Comparison of ENCODE assay signal across 8 cellular contexts in genomic region chr16:2009302-2009711, GRCh38. TPM values are rescaled to one million over a fixed set of nuclear protein-coding genes. Genes with fewer than 3 reads are reported as not detected.
DNase-seq lines count a peak whose midpoint lies in the region; ATAC-seq and TF ChIP-seq lines count a peak whose summit lies in the region.

No MANE protein-coding gene starts in this region.

- H3K4me1 ChIP-seq in Loucy (ENCODE audit: insufficient read depth, low read length, poor library complexity, severe bottlenecking) (peaks cover 10% of the 10 kb centered on the region), colonic mucosa (peaks cover 26% of the 10 kb centered on the region), muscle layer of colon (ENCODE audit: insufficient read depth, low read length) (peaks cover 40% of the 10 kb centered on the region)

- H3K79me2 ChIP-seq in Loucy (ENCODE audit: insufficient read depth, low read length) = peaks cover 47% of the 10 kb centered on the region

- H3K27ac ChIP-seq in colonic mucosa (peak overlapping the region; percentile 72), muscle layer of colon (ENCODE audit: low read depth, low read length) (peak overlapping the region; percentile 86)

- no peak overlapping the region for H2AFZ ChIP-seq in Loucy (ENCODE audit: low read length)

- ATAC-seq in GM21619 (IDR thresholded peaks at IDR 0.05; ENCODE audit: unreplicated experiment) = peak; percentile 25

- H3K4me3 ChIP-seq in Loucy (ENCODE audit: low read length, poor library complexity, severe bottlenecking) (peak overlapping the region; percentile 80), colonic mucosa (peak overlapping the region; percentile 95), muscle layer of colon (ENCODE audit: low read depth in 1 of 2, low read length in 2 of 2) (peak overlapping the region; percentile 66 to 96)

- intact Hi-C loops in colonic mucosa (cut with DNase I) = no loop called here

- H4K20me1 ChIP-seq in Loucy (ENCODE audit: insufficient read depth, low read length, poor library complexity, severe bottlenecking) = peaks cover 17% of the 10 kb centered on the region

- no peaks in the 10 kb centered on the region for H3F3A ChIP-seq in Loucy (ENCODE audit: low read depth)

- H3K9me3 ChIP-seq in Loucy (ENCODE audit: insufficient read depth, low read depth, low read length) (no peaks in the 10 kb centered on the region), colonic mucosa (no peaks in the 10 kb centered on the region), muscle layer of colon (ENCODE audit: low read length) (no peaks in the 10 kb centered on the region)

- no peaks in the 10 kb centered on the region for H3K9me2 ChIP-seq in Loucy (replicated peaks; ENCODE audit: low read depth, low read length)

- TF ChIP-seq CTCF in Loucy (conservative IDR thresholded peaks at IDR 0.05; ENCODE audit: low read length) = no peak
- TF ChIP-seq CTCF in colonic mucosa (IDR thresholded peaks at IDR 0.05) = no peak
- no peak for TF ChIP-seq CTCF in GM10266 (IDR thresholded peaks at IDR 0.05; ENCODE audit: control insufficient read depth, insufficient read depth, low read depth, missing control alignments)

- H3K9ac ChIP-seq in Loucy (ENCODE audit: low read depth, low read length, poor library complexity, severe bottlenecking) (peak overlapping the region; percentile 82), colonic mucosa (ENCODE audit: low read depth in 2 of 2, low read length in 2 of 2) (peak overlapping the region; percentile 98), muscle layer of colon (ENCODE audit: low read length) (peak overlapping the region; percentile 54)

- H3K27me3 ChIP-seq in Loucy (ENCODE audit: insufficient read depth, low read length, poor library complexity, severe bottlenecking) = no peaks in the 10 kb centered on the region
- H3K27me3 ChIP-seq in colonic mucosa = no peaks in the 10 kb centered on the region
- no peaks in the 10 kb centered on the region for H3K27me3 ChIP-seq in muscle layer of colon (ENCODE audit: control insufficient read depth in 1 of 2, insufficient read depth in 2 of 2, low read length in 2 of 2)

- H3K36me3 ChIP-seq in Loucy (ENCODE audit: insufficient read depth, low read length) (no peaks in the 10 kb centered on the region), colonic mucosa (no peaks in the 10 kb centered on the region), muscle layer of colon (ENCODE audit: insufficient read depth, low read length) (peaks cover 5% of the 10 kb centered on the region)

- DNase-seq in COLO668 (lab: John Stamatoyannopoulos, UW; ENCODE audit: unreplicated experiment) = peak; percentile 52
- DNase-seq in colonic mucosa = no peak
- DNase-seq in GM10266 (ENCODE audit: extremely low spot score) = no peak
- DNase-seq in NCI-H2227 (lab: John Stamatoyannopoulos, UW; ENCODE audit: unreplicated experiment) = no peak
- DNase-seq in Kasumi-1 (lab: John Stamatoyannopoulos, UW) = no peak

- H3K4me2 ChIP-seq in Loucy (ENCODE audit: low read depth, low read length, poor library complexity, severe bottlenecking) = peak overlapping the region; percentile 95

RNA-seq across cellular contexts. Expression of gene ZNF598, which starts 0.3 kb away (rescaled TPM):
- 10 to 100 TPM; 45.4 to 64.3 TPM for total RNA-seq in colonic mucosa

RNA-seq across cellular contexts. Expression of gene NPW, which starts 10.3 kb away (rescaled TPM):
- total RNA-seq in colonic mucosa = 1 to 10 TPM; 3.5 to 3.8 TPM

RNA-seq across cellular contexts. Expression of gene NHERF2, which starts 17.4 kb away (rescaled TPM):
- 10 to 100 TPM; 64.0 to 77.9 TPM for total RNA-seq in colonic mucosa

RNA-seq across cellular contexts. Expression of gene SYNGR3, which starts 19.5 kb away (rescaled TPM):
- total RNA-seq in colonic mucosa = 1 to 10 TPM; 1.5 to 1.9 TPM

RNA-seq across cellular contexts. Expression of gene GFER, which starts 25.3 kb away (rescaled TPM):
- total RNA-seq in colonic mucosa = 10 to 100 TPM; 76.6 to 79.5 TPM
